ENCODE assay signal across 12 cellular contexts in genomic region chr6:106913676-106914280, GRCh38.
DNase-seq lines count a peak whose midpoint lies in the region; ATAC-seq, FAIRE-seq and TF ChIP-seq lines count a peak whose summit lies in the region.
"Had no signal": no experiment of that assay in that cellular context is flagged by ENCODE, and none has a peak within 500 bp of the region (broad histone marks: within the 10 kb centered on the region; RNA-seq: fewer than 3 reads in every experiment).

No MANE protein-coding gene starts in this region.

- no peak for TF ChIP-seq EP300 in suprapubic skin (IDR thresholded peaks at IDR 0.05)

- no peak for TF ChIP-seq CTCF in astrocyte (IDR thresholded peaks at IDR 0.05; ENCODE audit: insufficient read depth, low read depth, low read length)
- no peak for TF ChIP-seq CTCF in suprapubic skin (IDR thresholded peaks at IDR 0.05)

- H3K4me1 ChIP-seq in astrocyte (ENCODE audit: insufficient read depth, low read length) (no peaks in the 10 kb centered on the region), suprapubic skin (peaks cover 22% of the 10 kb centered on the region)

- no peak overlapping the region for H3K4me3 Mint-ChIP-seq in astrocyte (ENCODE audit: unreplicated experiment)

- H3K36me3 ChIP-seq in astrocyte (ENCODE audit: insufficient read depth, low read length) (no peaks in the 10 kb centered on the region), suprapubic skin (no peaks in the 10 kb centered on the region)

- no peak overlapping the region for H2AFZ ChIP-seq in astrocyte (ENCODE audit: low read depth, low read length)

- no peaks in the 10 kb centered on the region for H3K36me3 Mint-ChIP-seq in astrocyte (ENCODE audit: low read depth, unreplicated experiment)

- peaks cover 2% of the 10 kb centered on the region for H3K9me3 Mint-ChIP-seq in astrocyte (ENCODE audit: unreplicated experiment)

- no peak overlapping the region for H3K9ac ChIP-seq in astrocyte (ENCODE audit: low read length)

- no peak overlapping the region for H3K27ac ChIP-seq in astrocyte (ENCODE audit: low read depth, low read length)
- peak overlapping the region; percentile 69 for H3K27ac ChIP-seq in suprapubic skin

- H3K4me3 ChIP-seq in astrocyte (ENCODE audit: insufficient read depth, low read depth, low read length) (no peak overlapping the region), suprapubic skin (no peak overlapping the region)

- H3K27ac Mint-ChIP-seq in astrocyte (ENCODE audit: unreplicated experiment), result peak overlapping the region; percentile 78

- no peaks in the 10 kb centered on the region for H3K79me2 ChIP-seq in astrocyte (ENCODE audit: insufficient read depth, low read length)

- ATAC-seq in HG02678 (IDR thresholded peaks at IDR 0.05; ENCODE audit: unreplicated experiment) (peak; percentile 75), GM21423 (IDR thresholded peaks at IDR 0.05; ENCODE audit: unreplicated experiment) (no peak)
- ATAC-seq: sciatic nerve had no signal

- H4K20me1 ChIP-seq in astrocyte (ENCODE audit: insufficient read depth, low read length), result no peaks in the 10 kb centered on the region

- WGBS in suprapubic skin, result 81% methylated on average over 5 of the region's 5 CpGs

- peaks cover 2% of the 10 kb centered on the region for H3K27me3 ChIP-seq in astrocyte (ENCODE audit: insufficient read depth, low read length)
- no peaks in the 10 kb centered on the region for H3K27me3 ChIP-seq in suprapubic skin

- no peak for FAIRE-seq in astrocyte (lab: Jason Lieb, UNC)
- FAIRE-seq: TTC549 had no signal

- DNase-seq in SIG-M5 treated with dmso at 0.1 percent for 504 hours (lab: John Stamatoyannopoulos, UW; ENCODE audit: unreplicated experiment) (peak; percentile 38), SIG-M5 (lab: John Stamatoyannopoulos, UW) (no peak), astrocyte (ENCODE audit: low read depth) (no peak), suprapubic skin (ENCODE audit: low spot score in 2 of 2) (no peak), COR-L47 (lab: John Stamatoyannopoulos, UW) (no peak), NCI-H1105 (lab: John Stamatoyannopoulos, UW) (no peak)
- DNase-seq: MV-4-11, OCI-M1 had no signal

- no peak for TF ChIP-seq POLR2A in suprapubic skin (IDR thresholded peaks at IDR 0.05)

- H3K9me3 ChIP-seq in astrocyte (ENCODE audit: insufficient read depth, low read depth, low read length) (no peaks in the 10 kb centered on the region), suprapubic skin (no peaks in the 10 kb centered on the region)

- H3K4me1 Mint-ChIP-seq in astrocyte (ENCODE audit: low read depth, unreplicated experiment), result peaks cover 5% of the 10 kb centered on the region

- H3K27me3 Mint-ChIP-seq in astrocyte (ENCODE audit: low read depth, unreplicated experiment), result no peaks in the 10 kb centered on the region

- H3K4me2 ChIP-seq in astrocyte (ENCODE audit: low read length), result no peak overlapping the region
